Comparison of ENCODE assay signal across 1 cellular context in genomic region chr1:148049113-148049491, GRCh38.
TF ChIP-seq lines count a peak whose summit lies in the region.

No MANE protein-coding gene starts in this region.

TF ChIP-seq in H1, 55 proteins besides CTCF, POLR2A, EP300 and RAD21:
- peak; percentile 37; the same call in 1 of the 2 replicates for TF ChIP-seq E2F6 (IDR thresholded peaks at IDR 0.05)
TF ChIP-seq in H1: peak in this region for 1; not testable (repeated sequence) for 54.
